19 cellular contexts compared by ENCODE assay signal in genomic region chr2:233706720-233707119, GRCh38. TPM values are rescaled to one million over a fixed set of nuclear protein-coding genes. Genes with fewer than 3 reads are reported as not detected.
A peak's percentile ranks its signal among the peaks of the same experiment; 100 is the strongest.
DNase-seq lines count a peak whose midpoint lies in the region; ATAC-seq and TF ChIP-seq lines count a peak whose summit lies in the region.
"Had no signal": no experiment of that assay in that cellular context is flagged by ENCODE, and none has a peak within 500 bp of the region (broad histone marks: within the 10 kb centered on the region; RNA-seq: fewer than 3 reads in every experiment).

No MANE protein-coding gene starts in this region.

- no peak overlapping the region for H3K27ac ChIP-seq in breast epithelium
- H3K27ac ChIP-seq in mammary epithelial cell (ENCODE audit: insufficient read depth, low read depth, low read length), result no peak overlapping the region
- no peak overlapping the region for H3K27ac ChIP-seq in upper lobe of right lung
- no peak overlapping the region for H3K27ac ChIP-seq in MM.1S (ENCODE audit: low read length)
- H3K27ac ChIP-seq: lower lobe of right lung, WERI-Rb-1 had no signal

- intact Hi-C loops in MCF 10A (cut with micrococcal nuclease) (no loop called here), breast epithelium (cut with DNase I; ENCODE audit: low total_unique reads) (no loop called here), mammary epithelial cell (cut with micrococcal nuclease) (loop anchor here (2.0 kb wide), 1 partner anchor 16 kb away; no protein-coding TSS in a partner anchor), upper lobe of right lung (cut with DNase I) (no loop called here)

- no peaks in the 10 kb centered on the region for H3K9me3 ChIP-seq in breast epithelium
- H3K9me3 ChIP-seq in mammary epithelial cell (replicated peaks; ENCODE audit: insufficient read depth, low read length), result no peaks in the 10 kb centered on the region
- no peaks in the 10 kb centered on the region for H3K9me3 ChIP-seq in upper lobe of right lung
- no peaks in the 10 kb centered on the region for H3K9me3 ChIP-seq in MM.1S (replicated peaks; ENCODE audit: insufficient read depth, low read length)
- H3K9me3 ChIP-seq: lower lobe of right lung had no signal

- no peak overlapping the region for H3K4me3 ChIP-seq in breast epithelium
- no peak overlapping the region for H3K4me3 ChIP-seq in mammary epithelial cell (replicated peaks in 1 of 3; ENCODE audit: insufficient read depth in 1 of 3, low read depth in 2 of 3, low read length in 3 of 3)
- no peak overlapping the region for H3K4me3 ChIP-seq in upper lobe of right lung
- H3K4me3 ChIP-seq in MM.1S (ENCODE audit: low read length), result no peak overlapping the region
- H3K4me3 ChIP-seq: lower lobe of right lung had no signal

- H3K27me3 ChIP-seq in breast epithelium, result no peaks in the 10 kb centered on the region
- H3K27me3 ChIP-seq in mammary epithelial cell (ENCODE audit: insufficient read depth, low read length), result no peaks in the 10 kb centered on the region
- H3K27me3 ChIP-seq in upper lobe of right lung, result no peaks in the 10 kb centered on the region
- no peaks in the 10 kb centered on the region for H3K27me3 ChIP-seq in MM.1S (replicated peaks; ENCODE audit: insufficient read depth, low read length)

- POLR2A ChIA-PET in MCF 10A (lab: Yijun Ruan, JAX), result interaction anchor here (0.6 to 5.2 kb wide), 9 partner anchors 10 to 1292 kb away, joined by 3 to 91 read pairs (median 3); partner anchors contain the start of genes UGT1A6, UGT1A7 and USP40

- H3K9ac ChIP-seq in mammary epithelial cell (ENCODE audit: insufficient read depth, low read length), result no peak overlapping the region
- H3K9ac ChIP-seq in MM.1S (ENCODE audit: low read length), result no peak overlapping the region

- H4K20me1 ChIP-seq in mammary epithelial cell (ENCODE audit: insufficient read depth, low read length) (no peaks in the 10 kb centered on the region), MM.1S (ENCODE audit: insufficient read depth, low read length) (no peaks in the 10 kb centered on the region)

- H3K9me2 ChIP-seq in MM.1S (replicated peaks; ENCODE audit: insufficient read depth, low read length), result no peaks in the 10 kb centered on the region

- peak; percentile 13 for ATAC-seq in upper lobe of right lung
- no peak for ATAC-seq in GM18511 (IDR thresholded peaks at IDR 0.05; ENCODE audit: unreplicated experiment)
- ATAC-seq: right cardiac atrium had no signal

- no peak overlapping the region for H3K27ac Mint-ChIP-seq in MCF 10A (ENCODE audit: low read depth, unreplicated experiment)
- H3K27ac Mint-ChIP-seq: endodermal cell, nephron progenitor cell had no signal

- H3K36me3 Mint-ChIP-seq in MCF 10A (ENCODE audit: insufficient read depth, unreplicated experiment), result peaks cover 7% of the 10 kb centered on the region

- in situ Hi-C loops in mammary epithelial cell (cut with MboI; ENCODE audit: low sequenced_read_pairs in 2 of 2), result no loop called here

- H3K36me3 ChIP-seq in breast epithelium, result no peaks in the 10 kb centered on the region
- H3K36me3 ChIP-seq in mammary epithelial cell (ENCODE audit: insufficient read depth, low read length), result no peaks in the 10 kb centered on the region
- no peaks in the 10 kb centered on the region for H3K36me3 ChIP-seq in upper lobe of right lung
- no peaks in the 10 kb centered on the region for H3K36me3 ChIP-seq in MM.1S (replicated peaks; ENCODE audit: insufficient read depth, low read length)
- H3K36me3 ChIP-seq: lower lobe of right lung, WERI-Rb-1 had no signal

- TF ChIP-seq POLR2A in breast epithelium (IDR thresholded peaks at IDR 0.05), result no peak

- H3K4me2 ChIP-seq in mammary epithelial cell (ENCODE audit: insufficient read depth, low read depth, low read length), result no peak overlapping the region
- H3K4me2 ChIP-seq in MM.1S (ENCODE audit: low read depth, low read length), result no peak overlapping the region

- no peak overlapping the region for H3K4me3 Mint-ChIP-seq in MCF 10A (ENCODE audit: unreplicated experiment)
- H3K4me3 Mint-ChIP-seq: endodermal cell, nephron progenitor cell had no signal

- DNase-seq in MCF 10A (ENCODE audit: unreplicated experiment), result peak; percentile 35
- DNase-seq in breast epithelium (ENCODE audit: low spot score in 2 of 2), result no peak
- peak; percentile 62 for DNase-seq in mammary epithelial cell
- DNase-seq in iris pigment epithelial cell (ENCODE audit: low read depth), result peak; percentile 58
- DNase-seq in upper lobe of right lung, result no peak
- DNase-seq in MM.1S, result no peak
- DNase-seq in activated CD4-positive, alpha-beta T cell treated with anti-CD3 and anti-CD28 coated beads, Interleukin-2, amount 50 U/mL, for 48 hours, result no peak
- DNase-seq: COR-L47; endodermal cell; hippocampal formation; NCI-H1105; nephron progenitor cell; right cardiac atrium; stimulated activated CD4-positive, alpha-beta T cell treated with anti-CD3 and anti-CD28 coated beads, Interleukin-4, amount 100 ng/mL, for 1 hour; WERI-Rb-1 had no signal

- no peaks in the 10 kb centered on the region for H3K4me1 ChIP-seq in breast epithelium
- peaks cover 11% of the 10 kb centered on the region for H3K4me1 ChIP-seq in mammary epithelial cell (ENCODE audit: insufficient read depth, low read length)
- no peaks in the 10 kb centered on the region for H3K4me1 ChIP-seq in upper lobe of right lung
- H3K4me1 ChIP-seq in MM.1S (ENCODE audit: low read length), result no peaks in the 10 kb centered on the region

- H3K9me3 Mint-ChIP-seq in MCF 10A (ENCODE audit: unreplicated experiment), result peaks cover 15% of the 10 kb centered on the region
- H3K9me3 Mint-ChIP-seq: endodermal cell had no signal

- dilution Hi-C loops in mammary epithelial cell (cut with HindIII; ENCODE audit: low sequenced_read_pairs), result no loop called here

- no peak overlapping the region for H2AFZ ChIP-seq in mammary epithelial cell (ENCODE audit: low read depth, low read length)
- no peak overlapping the region for H2AFZ ChIP-seq in MM.1S (ENCODE audit: low read length)

- CTCF ChIA-PET in MCF 10A (lab: Yijun Ruan, JAX), result interaction anchor here (0.6 kb wide), 1 partner anchor 66 kb away, joined by 3 read pairs; no protein-coding TSS in a partner anchor
- CTCF ChIA-PET in mammary epithelial cell (lab: Charles Lee; ENCODE audit: low non-redundant PET), result no interaction called here

- H3K27me3 Mint-ChIP-seq in MCF 10A (ENCODE audit: insufficient read depth, unreplicated experiment), result no peaks in the 10 kb centered on the region

- H3K79me2 ChIP-seq in mammary epithelial cell (ENCODE audit: insufficient read depth, low read length), result no peaks in the 10 kb centered on the region
- no peaks in the 10 kb centered on the region for H3K79me2 ChIP-seq in MM.1S (ENCODE audit: low read length)

- TF ChIP-seq CTCF in MCF 10A (IDR thresholded peaks at IDR 0.05; ENCODE audit: unreplicated experiment), result no peak
- no peak for TF ChIP-seq CTCF in breast epithelium (IDR thresholded peaks at IDR 0.05)
- no peak for TF ChIP-seq CTCF in mammary epithelial cell (conservative IDR thresholded peaks at IDR 0.05 in 1 of 2, IDR thresholded peaks at IDR 0.05 in 1 of 2; ENCODE audit: extremely low read depth in 1 of 2, insufficient read depth in 1 of 2, low read depth in 1 of 2, low read length in 2 of 2)
- TF ChIP-seq CTCF in upper lobe of right lung (IDR thresholded peaks at IDR 0.05), result no peak
- TF ChIP-seq CTCF in MM.1S (IDR thresholded peaks at IDR 0.05; ENCODE audit: low read length), result no peak

- H3K4me1 Mint-ChIP-seq in MCF 10A (ENCODE audit: insufficient read depth, unreplicated experiment), result peaks cover 24% of the 10 kb centered on the region

- BruUV-seq in MCF 10A (replicated peaks; lab: Mats Ljungman, UMichigan) (no TSS peak), mammary epithelial cell (replicated peaks; lab: Mats Ljungman, UMichigan) (no TSS peak)

- 0% methylated on average over 1 of the region's 1 CpG for WGBS in mammary epithelial cell (ENCODE audit: low coverage, missing lambda C conversion rate)

- no peaks in the 10 kb centered on the region for H3F3A ChIP-seq in MM.1S (ENCODE audit: insufficient read depth, low read length)

RNA-seq across cellular contexts. Expression of gene UGT1A5, which starts 6.0 kb away (rescaled TPM):
- not detected in 2 replicates for total RNA-seq in MCF 10A (2022)
- total RNA-seq in breast epithelium, result not detected
- total RNA-seq in mammary epithelial cell, result 1 to 10 TPM in 1 of 2 donors, under 1 TPM in 1; 0.99 to 1.3 TPM
- polyA plus RNA-seq in mammary epithelial cell, result not detected
- polyA minus RNA-seq in mammary epithelial cell, result not detected
- total RNA-seq in upper lobe of right lung, result not detected
- total RNA-seq: cardiac septum, endodermal cell, right cardiac atrium had no signal
- polyA plus RNA-seq: right cardiac atrium, urinary bladder had no signal

RNA-seq across cellular contexts. Expression of gene UGT1A4, which starts 11.8 kb away (rescaled TPM):
- total RNA-seq in MCF 10A (2022), result 0.12 TPM in 1 of 2 replicates, not detected in the other
- not detected for total RNA-seq in breast epithelium
- under 1 TPM; 0.14 to 0.83 TPM for total RNA-seq in mammary epithelial cell
- not detected for polyA plus RNA-seq in mammary epithelial cell
- not detected for polyA minus RNA-seq in mammary epithelial cell
- not detected for total RNA-seq in upper lobe of right lung
- total RNA-seq: cardiac septum, endodermal cell, lower lobe of right lung, right cardiac atrium had no signal

RNA-seq across cellular contexts. Expression of gene UGT1A6, which starts 14.0 kb away (rescaled TPM):
- total RNA-seq in MCF 10A (2022) (0.79 TPM in 1 of 2 replicates, not detected in the other), breast epithelium (not detected), mammary epithelial cell (10 to 100 TPM in 1 of 2 donors, 1 to 10 TPM in 1; 5.6 to 10.5 TPM), upper lobe of right lung (3.2 TPM)
- 1.9 TPM for polyA plus RNA-seq in mammary epithelial cell
- polyA minus RNA-seq in mammary epithelial cell, result not detected
- total RNA-seq: cardiac septum, endodermal cell, right cardiac atrium had no signal
- polyA plus RNA-seq: right cardiac atrium had no signal

RNA-seq across cellular contexts. Expression of gene UGT1A3, which starts 22.1 kb away (rescaled TPM):
- total RNA-seq in MCF 10A (2022) (not detected in 2 replicates), breast epithelium (under 1 TPM in 1 of 3 donors, not detected in 2; 0.16 TPM), mammary epithelial cell (under 1 TPM; 0.40 to 0.67 TPM), upper lobe of right lung (not detected)
- polyA plus RNA-seq in mammary epithelial cell, result not detected
- polyA minus RNA-seq in mammary epithelial cell, result not detected
- total RNA-seq: cardiac septum, endodermal cell, lower lobe of right lung, right cardiac atrium had no signal
- polyA plus RNA-seq: right cardiac atrium had no signal

RNA-seq across cellular contexts. Expression of gene UGT1A7, which starts 25.0 kb away (rescaled TPM):
- not detected in 2 replicates for total RNA-seq in MCF 10A (2022)
- total RNA-seq in breast epithelium, result not detected
- under 1 TPM; 0.61 to 0.83 TPM for total RNA-seq in mammary epithelial cell
- polyA plus RNA-seq in mammary epithelial cell, result not detected
- polyA minus RNA-seq in mammary epithelial cell, result not detected
- not detected for total RNA-seq in upper lobe of right lung
- total RNA-seq: cardiac septum, endodermal cell, lower lobe of right lung, right cardiac atrium had no signal
- polyA plus RNA-seq: right cardiac atrium had no signal

Comparison
In these comparisons a context has a peak if more than half of its experiments do, and no peak if none do; other contexts are left out.
1. DNase-seq: peak in MCF 10A (single experiment), mammary epithelial cell (single experiment) and iris pigment epithelial cell (single experiment); none in breast epithelium (0 of 2), upper lobe of right lung (single experiment), MM.1S (single experiment) and activated CD4-positive, alpha-beta T cell treated with anti-CD3 and anti-CD28 coated beads, Interleukin-2, amount 50 U/mL, for 48 hours (0 of 2).